35 cellular contexts compared by ENCODE assay signal in the genomic region with DNA sequence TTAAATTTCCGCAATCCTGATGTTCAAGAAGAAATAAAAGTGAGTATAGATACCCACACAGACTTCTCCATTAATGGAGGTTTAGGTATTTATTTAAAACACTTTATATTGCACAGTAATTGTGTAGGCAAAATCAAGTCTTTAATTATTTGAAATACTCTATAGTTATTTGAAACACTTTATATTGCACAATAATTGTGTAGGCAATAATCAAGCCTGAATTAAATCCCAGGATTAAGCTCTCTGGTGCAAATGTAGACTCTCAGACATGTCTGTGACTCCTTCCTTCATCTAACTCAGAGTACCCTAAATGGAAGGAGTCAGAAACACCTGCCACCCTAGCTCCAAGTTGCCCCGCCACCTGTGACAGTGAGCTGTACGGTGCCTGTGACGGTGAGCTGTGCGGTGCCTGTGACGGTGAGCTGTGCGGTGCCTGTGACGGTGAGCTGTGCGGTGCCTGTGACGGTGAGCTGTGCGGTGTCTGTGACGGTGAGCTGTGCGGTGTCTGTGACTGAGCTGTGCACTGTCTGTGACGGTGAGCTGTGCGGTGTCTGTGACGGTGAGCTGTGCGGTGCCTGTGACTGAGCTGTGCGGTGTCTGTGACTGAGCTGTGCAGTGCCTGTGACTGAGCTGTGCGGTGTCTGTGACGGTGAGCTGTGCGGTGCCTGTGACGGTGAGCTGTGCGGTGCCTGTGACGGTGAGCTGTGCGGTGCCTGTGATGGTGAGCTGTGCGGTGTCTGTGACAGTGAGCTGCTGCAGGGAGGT. TPM values are rescaled to one million over a fixed set of nuclear protein-coding genes. Genes with fewer than 3 reads are reported as not detected.
"Had no signal": no experiment of that assay in that cellular context is flagged by ENCODE, and none has a peak within 500 bp of the region (broad histone marks: within the 10 kb centered on the region; RNA-seq: fewer than 3 reads in every experiment).

No MANE protein-coding gene starts in this region.

- H3K9ac ChIP-seq: neural progenitor cell had no signal

- H3K4me2 ChIP-seq: neural progenitor cell had no signal

- H2AFZ ChIP-seq: neural progenitor cell had no signal

- H3K9me3 Mint-ChIP-seq: activated CD4-positive, alpha-beta memory T cell treated with anti-CD3 and anti-CD28 coated beads for 36 hours; activated naive CD4-positive, alpha-beta T cell treated with anti-CD3 and anti-CD28 coated beads for 36 hours; activated naive CD8-positive, alpha-beta T cell treated with anti-CD3 and anti-CD28 coated beads for 36 hours; activated T-helper 1 cell treated with anti-CD3 and anti-CD28 coated beads, Interleukin-12 subunit alpha, Interleukin-12 subunit beta, Interleukin-2, Interleukin-4 antibody, amounts not matched to agents 30 ng/mL and 10 ng/mL and 1 ng/mL, durations not matched to agents 14 hours and 24 hours and 36 hours; brain; mesothelial cell of epicardium; naive B cell; neural progenitor cell; T-helper 1 cell treated with Interleukin-12 subunit alpha and Interleukin-12 subunit beta and Interleukin-4 antibody, amounts not matched to agents 30 μg/mL and 1 μg/mL, for 36 hours had no signal

- H3K9me3 ChIP-seq: adrenal gland, gastrocnemius medialis, left ventricle myocardium inferior, testis, transverse colon had no signal

- H3K27ac ChIP-seq: adrenal gland, cardiac muscle cell, coronary artery, dorsolateral prefrontal cortex, gastrocnemius medialis, left ventricle myocardium inferior, neural progenitor cell, testis, transverse colon, WERI-Rb-1 had no signal

- H3K4me1 ChIP-seq: left ventricle myocardium inferior, testis had no signal

- H3K4me3 Mint-ChIP-seq: activated CD4-positive, alpha-beta memory T cell treated with anti-CD3 and anti-CD28 coated beads for 36 hours; activated naive CD4-positive, alpha-beta T cell treated with anti-CD3 and anti-CD28 coated beads for 36 hours; activated naive CD8-positive, alpha-beta T cell treated with anti-CD3 and anti-CD28 coated beads for 36 hours; activated T-helper 1 cell treated with anti-CD3 and anti-CD28 coated beads, Interleukin-12 subunit alpha, Interleukin-12 subunit beta, Interleukin-2, Interleukin-4 antibody, amounts not matched to agents 30 ng/mL and 10 ng/mL and 1 ng/mL, durations not matched to agents 14 hours and 24 hours and 36 hours; brain; mesothelial cell of epicardium; naive B cell; neural progenitor cell; T-helper 1 cell treated with Interleukin-12 subunit alpha and Interleukin-12 subunit beta and Interleukin-4 antibody, amounts not matched to agents 30 μg/mL and 1 μg/mL, for 36 hours had no signal

- H3K4me1 Mint-ChIP-seq: activated naive CD8-positive, alpha-beta T cell treated with anti-CD3 and anti-CD28 coated beads for 36 hours; naive B cell had no signal

- H3K36me3 ChIP-seq: adrenal gland, cardiac muscle cell, gastrocnemius medialis, left ventricle myocardium inferior, neural progenitor cell, transverse colon, WERI-Rb-1 had no signal

- H3K27me3 ChIP-seq: adrenal gland, cardiac muscle cell, dorsolateral prefrontal cortex, gastrocnemius medialis, neural progenitor cell, testis, transverse colon had no signal

- FAIRE-seq: TTC549, urothelium cell line had no signal

- H3K27ac Mint-ChIP-seq: activated CD4-positive, alpha-beta memory T cell treated with anti-CD3 and anti-CD28 coated beads for 36 hours; activated naive CD4-positive, alpha-beta T cell treated with anti-CD3 and anti-CD28 coated beads for 36 hours; activated naive CD8-positive, alpha-beta T cell treated with anti-CD3 and anti-CD28 coated beads for 36 hours; activated T-helper 1 cell treated with anti-CD3 and anti-CD28 coated beads, Interleukin-12 subunit alpha, Interleukin-12 subunit beta, Interleukin-2, Interleukin-4 antibody, amounts not matched to agents 30 ng/mL and 10 ng/mL and 1 ng/mL, durations not matched to agents 14 hours and 24 hours and 36 hours; brain; mesothelial cell of epicardium; neural progenitor cell; T-helper 1 cell treated with Interleukin-12 subunit alpha and Interleukin-12 subunit beta and Interleukin-4 antibody, amounts not matched to agents 30 μg/mL and 1 μg/mL, for 36 hours had no signal

- H3K36me3 Mint-ChIP-seq: activated CD4-positive, alpha-beta memory T cell treated with anti-CD3 and anti-CD28 coated beads for 36 hours; activated naive CD8-positive, alpha-beta T cell treated with anti-CD3 and anti-CD28 coated beads for 36 hours; brain; mesothelial cell of epicardium; neural progenitor cell had no signal

- H3K27me3 Mint-ChIP-seq: activated naive CD8-positive, alpha-beta T cell treated with anti-CD3 and anti-CD28 coated beads for 36 hours had no signal

- DNase-seq: activated CD4-positive, alpha-beta memory T cell treated with anti-CD3 and anti-CD28 coated beads for 36 hours; activated CD4-positive, alpha-beta T cell treated with anti-CD3 and anti-CD28 coated beads for 48 hours; activated CD8-positive, alpha-beta memory T cell treated with anti-CD3 and anti-CD28 coated beads, Interleukin-2, amount 50 U/mL, for 4 hours; activated effector memory CD4-positive, alpha-beta T cell treated with anti-CD3 and anti-CD28 coated beads, Interleukin-2, amount 50 U/mL, for 16 hours; activated naive CD4-positive, alpha-beta T cell treated with anti-CD3 and anti-CD28 coated beads for 36 hours; activated naive CD8-positive, alpha-beta T cell treated with anti-CD3 and anti-CD28 coated beads for 36 hours; activated T-cell treated with anti-CD3 and anti-CD28 coated beads, Interleukin-2, amount 50 U/mL, for 1 hour; adrenal gland; aorta; dorsolateral prefrontal cortex; effector memory CD4-positive, alpha-beta T cell; erythroblast; gastrocnemius medialis; kidney glomerular epithelial cell; left ventricle myocardium inferior; naive B cell; right cardiac atrium; stimulated activated CD4-positive, alpha-beta T cell treated with anti-CD3 and anti-CD28 coated beads, Interleukin-2, amount 100 ng/mL, for 48 hours; stimulated activated naive CD4-positive, alpha-beta T cell treated with Interleukin-2 at 50 U/mL for 16 hours; T-helper 9 cell; testis; transverse colon; WERI-Rb-1 had no signal

- ATAC-seq: activated CD4-positive, CD25-positive, alpha-beta regulatory T cell treated with anti-CD3 and anti-CD28 coated beads, Interleukin-2, amount 50 U/mL, for 24 hours; gastrocnemius medialis; right cardiac atrium had no signal

- H3K4me3 ChIP-seq: adrenal gland, cardiac muscle cell, coronary artery, dorsolateral prefrontal cortex, gastrocnemius medialis, left ventricle myocardium inferior, neural progenitor cell, testis, transverse colon had no signal

RNA-seq across cellular contexts. Expression of a gene that starts 11.0 kb away (rescaled TPM):
- total RNA-seq: activated CD8-positive, alpha-beta memory T cell treated with anti-CD3 and anti-CD28 coated beads for 36 hours; activated naive CD4-positive, alpha-beta T cell treated with anti-CD3 and anti-CD28 coated beads for 36 hours; activated naive CD8-positive, alpha-beta T cell treated with anti-CD3 and anti-CD28 coated beads for 36 hours; activated T-helper 1 cell treated with anti-CD3 and anti-CD28 coated beads, Interleukin-12 subunit alpha, Interleukin-12 subunit beta, Interleukin-2, Interleukin-4 antibody, amounts not matched to agents 30 ng/mL and 10 ng/mL and 1 ng/mL, durations not matched to agents 14 hours and 24 hours and 36 hours; cardiac muscle cell; left ventricle myocardium inferior; lung microvascular endothelial cell had no signal
